30 cellular contexts compared by ENCODE assay signal in the genomic region with DNA sequence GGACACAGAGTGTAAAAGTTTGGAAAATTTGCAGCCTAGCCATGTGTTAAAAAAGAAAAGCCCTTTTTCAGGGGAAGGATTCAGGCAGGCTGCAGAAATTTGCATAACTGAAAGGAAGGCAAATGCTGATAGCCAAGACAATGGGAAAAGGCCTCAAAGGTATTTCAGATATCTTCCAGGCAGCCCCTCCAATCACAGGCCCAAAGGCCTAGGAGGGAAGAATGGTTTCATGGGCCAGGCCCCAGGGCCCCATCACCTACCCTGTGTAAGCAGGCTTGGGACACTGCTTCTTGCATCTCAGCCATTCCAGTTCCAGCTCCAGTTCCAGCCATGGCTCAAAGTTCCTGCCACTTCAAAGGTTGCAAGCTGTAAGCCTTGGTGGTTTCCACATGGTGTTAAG. TPM values are rescaled to one million over a fixed set of nuclear protein-coding genes. Genes with fewer than 3 reads are reported as not detected.
DNase-seq lines count a peak whose midpoint lies in the region; ATAC-seq and TF ChIP-seq lines count a peak whose summit lies in the region.
"Had no signal": no experiment of that assay in that cellular context is flagged by ENCODE, and none has a peak within 500 bp of the region (broad histone marks: within the 10 kb centered on the region; RNA-seq: fewer than 3 reads in every experiment).

No MANE protein-coding gene starts in this region.

- no peaks in the 10 kb centered on the region for H3K27me3 Mint-ChIP-seq in T-helper 1 cell treated with Interleukin-12 subunit alpha and Interleukin-12 subunit beta and Interleukin-4 antibody, amounts not matched to agents 30 μg/mL and 1 μg/mL, for 36 hours (ENCODE audit: low read depth)
- H3K27me3 Mint-ChIP-seq in CD4-positive, alpha-beta memory T cell = no peaks in the 10 kb centered on the region
- no peaks in the 10 kb centered on the region for H3K27me3 Mint-ChIP-seq in T-cell
- H3K27me3 Mint-ChIP-seq: memory B cell; stimulated activated naive B cell treated with anti-CD40 and anti-IgM and Interleukin-4, amounts not matched to agents 10 μg/mL and 1 μg/mL and 100 μg/mL, for 72 hours had no signal

- H3K4me3 Mint-ChIP-seq in T-helper 1 cell treated with Interleukin-12 subunit alpha and Interleukin-12 subunit beta and Interleukin-4 antibody, amounts not matched to agents 30 μg/mL and 1 μg/mL, for 36 hours = no peak overlapping the region
- H3K4me3 Mint-ChIP-seq in CD4-positive, alpha-beta memory T cell = peak overlapping the region in 3 of 8 donors; percentile 7 to 72 (median 20)
- H3K4me3 Mint-ChIP-seq in T-cell = peak overlapping the region in 1 of 3 donors; percentile 75
- H3K4me3 Mint-ChIP-seq: activated T-cell treated with anti-CD3 and anti-CD28 coated beads, Interleukin-2, amount 50 U/mL, for 4 hours; CD8-positive, alpha-beta T cell; memory B cell; neural crest cell; stimulated activated naive B cell treated with anti-CD40 and anti-IgM and Interleukin-4, amounts not matched to agents 10 μg/mL and 1 μg/mL and 100 μg/mL, for 72 hours had no signal

- DNase-seq in T-helper 1 cell = no peak
- no peak for DNase-seq in CD4-positive, alpha-beta memory T cell
- no peak for DNase-seq in T-cell
- DNase-seq in lower lobe of right lung = no peak
- no peak for DNase-seq in NCI-H510A (lab: John Stamatoyannopoulos, UW)
- DNase-seq in ecto neural progenitor cell (ENCODE audit: low spot score) = no peak
- DNase-seq in pons (ENCODE audit: low spot score) = no peak
- DNase-seq: activated gamma-delta T cell treated with Interleukin-2 at 50 U/mL for 16 hours; activated T-cell treated with anti-CD3 and anti-CD28 coated beads, Interleukin-2, amount 50 U/mL, for 4 hours; body of pancreas; CD8-positive, alpha-beta T cell; cerebellar nuclear complex; hippocampal formation; MG63; NCI-H1105 treated with DMSO at 0.1 percent for 48 hours; NCI-H1930; NK-92 treated with Interleukin-12 subunit alpha and Interleukin-12 subunit beta, amount 100 ng/mL, for 24 hours; pancreas; retina; stimulated activated naive B cell treated with anti-CD40 and anti-IgM and Interleukin-4, amounts not matched to agents 10 μg/mL and 1 μg/mL and 100 μg/mL, for 72 hours; upper lobe of right lung had no signal

- CTCF ChIA-PET in CD4-positive, alpha-beta memory T cell (lab: Charles Lee; ENCODE audit: partially characterized antibody) = interaction anchor here (1.1 kb wide), 1 partner anchor 14 kb away, joined by 4 read pairs; no protein-coding TSS in a partner anchor
- CTCF ChIA-PET in T-cell (lab: Charles Lee) = no interaction called here

- no peak overlapping the region for H3K4me3 ChIP-seq in CD4-positive, alpha-beta memory T cell (ENCODE audit: low read length in 2 of 2)
- H3K4me3 ChIP-seq in lower lobe of right lung = no peak overlapping the region
- H3K4me3 ChIP-seq: body of pancreas, gastroesophageal sphincter, MG63, pancreas, upper lobe of right lung had no signal

- POLR2A ChIA-PET in CD4-positive, alpha-beta memory T cell (lab: Charles Lee; ENCODE audit: partially characterized antibody) = interaction anchor here (2.4 kb wide), 1 partner anchor 35 kb away, joined by 8 read pairs; the partner anchor contains the start of gene F2RL1
- POLR2A ChIA-PET in T-cell (lab: Charles Lee) = interaction anchor here in 1 of 2 donors (0.6 kb wide), 1 partner anchor 186 kb away, joined by 3 read pairs; no protein-coding TSS in a partner anchor

- H3K27ac Mint-ChIP-seq in T-helper 1 cell treated with Interleukin-12 subunit alpha and Interleukin-12 subunit beta and Interleukin-4 antibody, amounts not matched to agents 30 μg/mL and 1 μg/mL, for 36 hours = peak overlapping the region; percentile 29
- peak overlapping the region in 5 of 7 donors; percentile 13 to 66 (median 31) for H3K27ac Mint-ChIP-seq in CD4-positive, alpha-beta memory T cell
- peak overlapping the region; percentile 74 to 97 for H3K27ac Mint-ChIP-seq in T-cell
- H3K27ac Mint-ChIP-seq: stimulated activated naive B cell treated with anti-CD40 and anti-IgM and Interleukin-4, amounts not matched to agents 10 μg/mL and 1 μg/mL and 100 μg/mL, for 72 hours had no signal

- H3K9me3 Mint-ChIP-seq in T-helper 1 cell treated with Interleukin-12 subunit alpha and Interleukin-12 subunit beta and Interleukin-4 antibody, amounts not matched to agents 30 μg/mL and 1 μg/mL, for 36 hours = peaks cover 23% of the 10 kb centered on the region
- H3K9me3 Mint-ChIP-seq in CD4-positive, alpha-beta memory T cell = peaks cover 0 to 6% (median 0%) of the 10 kb centered on the region in 8 donors
- peaks cover 0 to 4% (median 4%) of the 10 kb centered on the region in 3 donors for H3K9me3 Mint-ChIP-seq in T-cell
- H3K9me3 Mint-ChIP-seq: CD8-positive, alpha-beta T cell; neural crest cell had no signal

- no peaks in the 10 kb centered on the region for H3K9me3 ChIP-seq in CD4-positive, alpha-beta memory T cell (ENCODE audit: control insufficient read depth in 1 of 2, low read length in 2 of 2)
- no peaks in the 10 kb centered on the region for H3K9me3 ChIP-seq in lower lobe of right lung
- H3K9me3 ChIP-seq: body of pancreas, gastroesophageal sphincter, MG63, pancreas, upper lobe of right lung had no signal

- H3K4me1 ChIP-seq in CD4-positive, alpha-beta memory T cell (ENCODE audit: insufficient read depth, low read length) = peaks cover 55% of the 10 kb centered on the region
- H3K4me1 ChIP-seq in lower lobe of right lung = peaks cover 20% of the 10 kb centered on the region
- H3K4me1 ChIP-seq: body of pancreas, gastroesophageal sphincter, upper lobe of right lung had no signal

- intact Hi-C loops in CD4-positive, alpha-beta memory T cell (cut with micrococcal nuclease) = no loop called here
- intact Hi-C loops in lower lobe of right lung (cut with DNase I) = no loop called here

- peaks cover 52% of the 10 kb centered on the region for H3K4me1 Mint-ChIP-seq in T-helper 1 cell treated with Interleukin-12 subunit alpha and Interleukin-12 subunit beta and Interleukin-4 antibody, amounts not matched to agents 30 μg/mL and 1 μg/mL, for 36 hours (ENCODE audit: low read depth)
- H3K4me1 Mint-ChIP-seq in CD4-positive, alpha-beta memory T cell = peaks cover 42 to 66% (median 58%) of the 10 kb centered on the region in 4 donors
- H3K4me1 Mint-ChIP-seq in T-cell = peaks cover 48 to 68% (median 55%) of the 10 kb centered on the region in 3 donors
- H3K4me1 Mint-ChIP-seq: neural crest cell had no signal

- ATAC-seq in T-cell (replicated peaks in 1 of 4) = no peak
- no peak for ATAC-seq in lower lobe of right lung
- ATAC-seq: activated T-cell treated with anti-CD3 and anti-CD28 coated beads, Interleukin-2, amount 50 U/mL, for 4 hours; body of pancreas; CD8-positive, alpha-beta T cell; gastroesophageal sphincter; pancreas; Right ventricle myocardium inferior; SK-N-SH treated with all-trans-retinoic acid at 6 μM for 48 hours; stimulated activated naive B cell treated with anti-CD40 and anti-IgM and Interleukin-4, amounts not matched to agents 10 μg/mL and 1 μg/mL and 100 μg/mL, for 72 hours; upper lobe of right lung had no signal

- peaks cover 28% of the 10 kb centered on the region for H3K36me3 Mint-ChIP-seq in T-helper 1 cell treated with Interleukin-12 subunit alpha and Interleukin-12 subunit beta and Interleukin-4 antibody, amounts not matched to agents 30 μg/mL and 1 μg/mL, for 36 hours (ENCODE audit: low read depth)
- peaks cover 2 to 10% of the 10 kb centered on the region in 2 donors for H3K36me3 Mint-ChIP-seq in CD4-positive, alpha-beta memory T cell
- H3K36me3 Mint-ChIP-seq in T-cell = no peaks in the 10 kb centered on the region
- H3K36me3 Mint-ChIP-seq: CD8-positive, alpha-beta T cell; memory B cell had no signal

- H3K27ac ChIP-seq in CD4-positive, alpha-beta memory T cell (ENCODE audit: low read depth, low read length) = no peak overlapping the region
- H3K27ac ChIP-seq in lower lobe of right lung = peak overlapping the region; percentile 27
- H3K27ac ChIP-seq: gastroesophageal sphincter, pancreas had no signal

- no peaks in the 10 kb centered on the region for H3K36me3 ChIP-seq in CD4-positive, alpha-beta memory T cell (ENCODE audit: insufficient read depth, low read length)
- H3K36me3 ChIP-seq in lower lobe of right lung = no peaks in the 10 kb centered on the region
- H3K36me3 ChIP-seq: gastroesophageal sphincter, MG63, pancreas, upper lobe of right lung had no signal

- H3K27me3 ChIP-seq in CD4-positive, alpha-beta memory T cell (ENCODE audit: insufficient read depth, low read length) = no peaks in the 10 kb centered on the region
- H3K27me3 ChIP-seq in lower lobe of right lung (ENCODE audit: low read depth) = no peaks in the 10 kb centered on the region
- H3K27me3 ChIP-seq: body of pancreas, gastroesophageal sphincter, MG63, pancreas, upper lobe of right lung had no signal

- no peak for TF ChIP-seq CTCF in lower lobe of right lung (IDR thresholded peaks at IDR 0.05)

RNA-seq across cellular contexts. Expression of gene S100Z, which starts 4.8 kb away (rescaled TPM):
- total RNA-seq in CD4-positive, alpha-beta memory T cell = 1 to 10 TPM; 1.4 to 2.3 TPM
- polyA plus RNA-seq in CD4-positive, alpha-beta memory T cell = 1 to 10 TPM in 1 of 2 donors, under 1 TPM in 1; 0.13 to 1.4 TPM
- total RNA-seq in T-cell = 1 to 10 TPM in 1 of 5 donors, under 1 TPM in 3, not detected in 1; 0.32 to 1.1 (median 0.42) TPM
- 1.2 TPM for total RNA-seq in lower lobe of right lung
- total RNA-seq: body of pancreas; CD8-positive, alpha-beta T cell; fibroblast of lung; gastroesophageal sphincter; HT1080; neural crest cell; Right ventricle myocardium inferior; skeletal muscle tissue had no signal
- polyA plus RNA-seq: fibroblast of lung had no signal

RNA-seq across cellular contexts. Expression of gene F2RL1, which starts 35.8 kb away (rescaled TPM):
- 1 to 10 TPM; 5.1 to 5.5 TPM for total RNA-seq in CD4-positive, alpha-beta memory T cell
- polyA plus RNA-seq in CD4-positive, alpha-beta memory T cell = 1 to 10 TPM; 8.0 to 9.2 TPM
- total RNA-seq in T-cell = 1 to 10 TPM; 1.4 to 7.6 (median 5.5) TPM
- total RNA-seq in lower lobe of right lung = 5.9 TPM

Comparison
In these comparisons a context has a peak if more than half of its experiments do, and no peak if none do; other contexts are left out.
1. H3K27ac Mint-ChIP-seq: peak in every context shown above with its lines; median percentile 86 in T-cell; 31 in CD4-positive, alpha-beta memory T cell; 29 in T-helper 1 cell treated with Interleukin-12 subunit alpha and Interleukin-12 subunit beta and Interleukin-4 antibody, amounts not matched to agents 30 μg/mL and 1 μg/mL, for 36 hours.